8 cellular contexts compared by ENCODE assay signal in the genomic region with DNA sequence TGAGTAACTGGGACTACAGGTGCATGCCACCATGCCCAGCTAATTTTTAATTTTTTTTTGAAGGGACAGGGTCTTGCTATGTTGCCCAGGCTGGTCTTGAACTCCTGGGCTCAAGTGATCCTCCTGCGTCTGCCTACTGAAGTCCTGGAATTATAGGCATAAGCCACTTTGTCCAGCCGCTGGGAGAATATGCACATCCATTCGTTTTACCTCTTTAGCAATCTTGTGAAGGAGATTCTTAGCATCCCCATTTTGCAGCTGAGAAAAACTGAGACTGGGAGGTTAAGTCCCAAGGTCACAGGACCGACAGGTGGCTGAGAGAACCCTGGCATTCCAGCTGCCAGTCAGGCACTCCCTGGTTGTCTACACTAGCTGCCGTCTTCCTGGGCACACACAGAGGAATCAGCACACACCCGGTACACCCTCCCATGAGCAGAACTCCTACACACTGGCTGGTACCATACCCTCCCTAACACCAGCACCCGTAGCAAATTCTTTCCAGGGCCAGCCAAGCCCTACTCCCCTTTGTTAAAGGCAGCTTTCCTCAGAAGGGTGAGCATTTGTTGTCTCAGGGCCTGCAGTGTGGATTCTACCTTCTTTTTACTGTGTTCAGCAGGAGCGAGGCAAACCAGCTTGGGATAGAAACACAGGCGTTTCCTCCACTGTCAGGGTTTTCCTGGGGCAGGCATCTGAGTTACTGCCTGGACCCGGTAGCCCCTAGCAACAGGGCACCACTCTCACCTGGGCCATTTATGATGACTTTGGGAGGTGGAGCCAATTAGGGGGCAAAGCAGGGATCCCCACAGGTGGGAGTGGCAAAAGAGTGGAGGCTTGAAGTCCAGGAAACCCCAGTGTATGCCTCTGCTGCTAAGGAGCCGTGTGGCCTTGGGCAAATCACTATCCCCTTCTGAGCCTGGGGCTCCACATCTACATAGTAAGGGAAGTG.
DNase-seq lines count a peak whose midpoint lies in the region; ATAC-seq and TF ChIP-seq lines count a peak whose summit lies in the region.

No MANE protein-coding gene starts in this region.

- 82% methylated on average over 11 of the region's 11 CpGs for WGBS in hepatocyte (ENCODE audit: low lambda C conversion rate, missing lambda C conversion rate)
- WGBS in suprapubic skin: 72% methylated on average over 10 of the region's 11 CpGs

- DNase-seq in T-helper 2 cell treated with Interferon-gamma antibody and Interleukin-4, amounts not matched to agents 5 μg/mL and 100 μg/mL, for 36 hours (ENCODE audit: low spot score): no peak
- DNase-seq in T-helper 2 cell (no peak), hepatocyte (ENCODE audit: low spot score) (no peak), suprapubic skin (ENCODE audit: low spot score in 2 of 2) (no peak), ureter (ENCODE audit: low spot score) (no peak)

- no peaks in the 10 kb centered on the region for H3K27me3 Mint-ChIP-seq in T-helper 2 cell treated with Interferon-gamma antibody and Interleukin-4, amounts not matched to agents 5 μg/mL and 100 μg/mL, for 36 hours (ENCODE audit: low read depth)

- H3K9me3 ChIP-seq in hepatocyte (ENCODE audit: low read depth) (no peaks in the 10 kb centered on the region), suprapubic skin (no peaks in the 10 kb centered on the region)

- no peak overlapping the region for H3K4me2 ChIP-seq in hepatocyte

- H3K4me1 ChIP-seq in hepatocyte (ENCODE audit: insufficient read depth) (peaks cover 54% of the 10 kb centered on the region), suprapubic skin (peaks cover 78% of the 10 kb centered on the region)

- H3K27ac Mint-ChIP-seq in T-helper 2 cell treated with Interferon-gamma antibody and Interleukin-4, amounts not matched to agents 5 μg/mL and 100 μg/mL, for 36 hours: peak overlapping the region; percentile 93

- H3K36me3 ChIP-seq in hepatocyte (replicated peaks; ENCODE audit: insufficient read depth, low read depth): no peaks in the 10 kb centered on the region
- no peaks in the 10 kb centered on the region for H3K36me3 ChIP-seq in suprapubic skin

- no peak overlapping the region for H2AFZ ChIP-seq in hepatocyte

- no peaks in the 10 kb centered on the region for H3K36me3 Mint-ChIP-seq in T-helper 2 cell treated with Interferon-gamma antibody and Interleukin-4, amounts not matched to agents 5 μg/mL and 100 μg/mL, for 36 hours (ENCODE audit: low read depth)

- TF ChIP-seq CTCF in hepatocyte (IDR thresholded peaks at IDR 0.05; ENCODE audit: poor library complexity): no peak
- no peak for TF ChIP-seq CTCF in suprapubic skin (IDR thresholded peaks at IDR 0.05)

- H3K4me3 Mint-ChIP-seq in T-helper 2 cell treated with Interferon-gamma antibody and Interleukin-4, amounts not matched to agents 5 μg/mL and 100 μg/mL, for 36 hours: peak overlapping the region; percentile 26

- H3K9me2 ChIP-seq in hepatocyte (replicated peaks; ENCODE audit: insufficient read depth): no peaks in the 10 kb centered on the region

- ATAC-seq in SK-N-SH treated with all-trans-retinoic acid at 6 μM for 48 hours (no peak), GM19397 (IDR thresholded peaks at IDR 0.05; ENCODE audit: unreplicated experiment) (no peak), HG03442 (IDR thresholded peaks at IDR 0.05; ENCODE audit: unreplicated experiment) (no peak)

- H3K4me3 ChIP-seq in hepatocyte (no peak overlapping the region), suprapubic skin (no peak overlapping the region)

- H3K27me3 ChIP-seq in hepatocyte (no peaks in the 10 kb centered on the region), suprapubic skin (no peaks in the 10 kb centered on the region)

- H3K9me3 Mint-ChIP-seq in T-helper 2 cell treated with Interferon-gamma antibody and Interleukin-4, amounts not matched to agents 5 μg/mL and 100 μg/mL, for 36 hours: no peaks in the 10 kb centered on the region

- peaks cover 81% of the 10 kb centered on the region for H3K4me1 Mint-ChIP-seq in T-helper 2 cell treated with Interferon-gamma antibody and Interleukin-4, amounts not matched to agents 5 μg/mL and 100 μg/mL, for 36 hours (ENCODE audit: low read depth)

- TF ChIP-seq EP300 in suprapubic skin (IDR thresholded peaks at IDR 0.05): no peak

- H3K27ac ChIP-seq in hepatocyte (peak overlapping the region; percentile 59), suprapubic skin (peak overlapping the region; percentile 93)

- TF ChIP-seq POLR2A in suprapubic skin (IDR thresholded peaks at IDR 0.05): no peak

- H3K79me2 ChIP-seq in hepatocyte: no peaks in the 10 kb centered on the region

- no peaks in the 10 kb centered on the region for H4K20me1 ChIP-seq in hepatocyte (ENCODE audit: insufficient read depth, poor library complexity, severe bottlenecking)

TF ChIP-seq in SK-N-SH treated with all-trans-retinoic acid at 6 μM for 48 hours, 23 proteins besides CTCF, POLR2A, EP300 and RAD21:
- no peak for TF ChIP-seq TOX (CRISPR knock-in tag; IDR thresholded peaks at IDR 0.05; ENCODE audit: borderline replicate concordance)
- no peak for TF ChIP-seq ZNF565 (CRISPR knock-in tag; conservative IDR thresholded peaks at IDR 0.05; ENCODE audit: low read depth)
- no peak for TF ChIP-seq ISL1 (CRISPR knock-in tag; IDR thresholded peaks at IDR 0.05)
- 0 out of 2 replicates have a peak, but pooled peaks have one; percentile 75 for TF ChIP-seq ESRRG (CRISPR knock-in tag; IDR thresholded peaks at IDR 0.05)
- no peak for TF ChIP-seq ZC3H10 (CRISPR knock-in tag; IDR thresholded peaks at IDR 0.05)
- TF ChIP-seq GLIS3 (CRISPR knock-in tag; IDR thresholded peaks at IDR 0.05): no peak
- TF ChIP-seq, protein P1, sequence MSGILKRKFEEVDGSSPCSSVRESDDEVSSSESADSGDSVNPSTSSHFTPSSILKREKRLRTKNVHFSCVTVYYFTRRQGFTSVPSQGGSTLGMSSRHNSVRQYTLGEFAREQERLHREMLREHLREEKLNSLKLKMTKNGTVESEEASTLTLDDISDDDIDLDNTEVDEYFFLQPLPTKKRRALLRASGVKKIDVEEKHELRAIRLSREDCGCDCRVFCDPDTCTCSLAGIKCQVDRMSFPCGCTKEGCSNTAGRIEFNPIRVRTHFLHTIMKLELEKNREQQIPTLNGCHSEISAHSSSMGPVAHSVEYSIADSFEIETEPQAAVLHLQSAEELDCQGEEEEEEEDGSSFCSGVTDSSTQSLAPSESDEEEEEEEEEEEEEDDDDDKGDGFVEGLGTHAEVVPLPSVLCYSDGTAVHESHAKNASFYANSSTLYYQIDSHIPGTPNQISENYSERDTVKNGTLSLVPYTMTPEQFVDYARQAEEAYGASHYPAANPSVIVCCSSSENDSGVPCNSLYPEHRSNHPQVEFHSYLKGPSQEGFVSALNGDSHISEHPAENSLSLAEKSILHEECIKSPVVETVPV (CRISPR knock-in tag; IDR thresholded peaks at IDR 0.05): no peak
- TF ChIP-seq, protein P2, sequence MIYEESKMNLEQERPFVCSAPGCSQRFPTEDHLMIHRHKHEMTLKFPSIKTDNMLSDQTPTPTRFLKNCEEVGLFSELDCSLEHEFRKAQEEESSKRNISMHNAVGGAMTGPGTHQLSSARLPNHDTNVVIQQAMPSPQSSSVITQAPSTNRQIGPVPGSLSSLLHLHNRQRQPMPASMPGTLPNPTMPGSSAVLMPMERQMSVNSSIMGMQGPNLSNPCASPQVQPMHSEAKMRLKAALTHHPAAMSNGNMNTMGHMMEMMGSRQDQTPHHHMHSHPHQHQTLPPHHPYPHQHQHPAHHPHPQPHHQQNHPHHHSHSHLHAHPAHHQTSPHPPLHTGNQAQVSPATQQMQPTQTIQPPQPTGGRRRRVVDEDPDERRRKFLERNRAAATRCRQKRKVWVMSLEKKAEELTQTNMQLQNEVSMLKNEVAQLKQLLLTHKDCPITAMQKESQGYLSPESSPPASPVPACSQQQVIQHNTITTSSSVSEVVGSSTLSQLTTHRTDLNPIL (CRISPR knock-in tag; IDR thresholded peaks at IDR 0.05; ENCODE audit: low read depth): no peak
- no peak for TF ChIP-seq TCF4 (CRISPR knock-in tag; IDR thresholded peaks at IDR 0.05; ENCODE audit: borderline replicate concordance)
- TF ChIP-seq, protein P3, sequence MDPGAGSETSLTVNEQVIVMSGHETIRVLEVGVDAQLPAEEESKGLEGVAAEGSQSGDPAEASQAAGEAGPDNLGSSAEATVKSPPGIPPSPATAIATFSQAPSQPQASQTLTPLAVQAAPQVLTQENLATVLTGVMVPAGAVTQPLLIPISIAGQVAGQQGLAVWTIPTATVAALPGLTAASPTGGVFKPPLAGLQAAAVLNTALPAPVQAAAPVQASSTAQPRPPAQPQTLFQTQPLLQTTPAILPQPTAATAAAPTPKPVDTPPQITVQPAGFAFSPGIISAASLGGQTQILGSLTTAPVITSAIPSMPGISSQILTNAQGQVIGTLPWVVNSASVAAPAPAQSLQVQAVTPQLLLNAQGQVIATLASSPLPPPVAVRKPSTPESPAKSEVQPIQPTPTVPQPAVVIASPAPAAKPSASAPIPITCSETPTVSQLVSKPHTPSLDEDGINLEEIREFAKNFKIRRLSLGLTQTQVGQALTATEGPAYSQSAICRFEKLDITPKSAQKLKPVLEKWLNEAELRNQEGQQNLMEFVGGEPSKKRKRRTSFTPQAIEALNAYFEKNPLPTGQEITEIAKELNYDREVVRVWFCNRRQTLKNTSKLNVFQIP (CRISPR knock-in tag; IDR thresholded peaks at IDR 0.05; ENCODE audit: borderline replicate concordance, low read depth): no peak
- TF ChIP-seq ZFP3 (CRISPR knock-in tag; IDR thresholded peaks at IDR 0.05): peak; percentile 46; the same call in 1 of the 2 replicates
